Comparison of ENCODE assay signal across 7 cellular contexts in the genomic region with DNA sequence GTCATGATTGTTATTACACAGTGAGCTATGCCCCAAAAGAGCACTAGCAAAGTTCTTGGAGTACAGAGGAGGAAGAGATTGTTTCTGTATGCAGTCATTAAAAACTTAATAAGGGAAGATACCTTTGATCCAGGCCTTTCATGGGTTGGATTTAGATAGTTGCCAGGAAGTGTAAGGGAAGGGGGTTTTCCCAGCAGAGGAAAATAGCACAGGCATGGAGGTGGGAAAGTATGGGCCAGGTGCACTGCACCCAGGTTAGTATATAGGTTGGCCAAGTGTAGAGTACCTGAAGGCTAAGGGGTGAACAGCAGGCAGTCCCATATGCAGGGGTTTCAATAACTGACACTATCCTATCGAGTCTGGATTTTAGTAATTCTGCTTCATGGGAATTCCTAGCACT.
"Had no signal": no experiment of that assay in that cellular context is flagged by ENCODE, and none has a peak within 500 bp of the region (broad histone marks: within the 10 kb centered on the region; RNA-seq: fewer than 3 reads in every experiment).

No MANE protein-coding gene starts in this region.

- H3K4me3 ChIP-seq: GM23338 had no signal

- DNase-seq: H9, HCEC 1CT had no signal

- H2AFZ ChIP-seq: GM23338 had no signal

- FAIRE-seq: H1, H54, HepG2 had no signal

- H3K4me2 ChIP-seq: GM23338 had no signal

- H3K27ac ChIP-seq: HL-60 had no signal

- ATAC-seq: GM23338, HepG2 had no signal
